ENCODE assay signal across 13 cellular contexts in the genomic region with DNA sequence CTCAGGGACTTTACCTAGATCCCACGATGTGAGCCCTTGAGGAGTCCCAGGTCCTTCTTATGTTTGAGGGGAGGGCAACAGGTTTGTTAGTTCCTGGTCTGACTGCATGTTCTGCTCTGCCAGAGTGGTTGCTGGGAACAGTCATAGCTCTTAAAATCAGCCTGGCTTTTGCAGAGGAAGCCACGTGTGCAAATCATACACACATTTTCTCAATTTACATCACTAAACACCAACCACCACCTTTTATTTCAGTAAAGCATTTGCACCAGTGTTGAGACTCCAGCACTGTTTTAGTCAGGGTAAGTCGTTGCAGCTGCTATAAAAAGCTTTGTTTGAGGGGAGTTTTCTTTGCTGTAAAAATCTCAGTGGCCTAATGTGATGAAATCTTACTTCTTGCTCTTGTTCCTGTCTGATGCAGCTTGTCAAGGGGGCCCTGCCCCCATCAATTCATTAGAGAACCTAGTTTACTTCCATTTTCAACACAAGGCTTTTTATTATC.
DNase-seq lines count a peak whose midpoint lies in the region; ATAC-seq and TF ChIP-seq lines count a peak whose summit lies in the region.
"Had no signal": no experiment of that assay in that cellular context is flagged by ENCODE, and none has a peak within 500 bp of the region (broad histone marks: within the 10 kb centered on the region; RNA-seq: fewer than 3 reads in every experiment).

No MANE protein-coding gene starts in this region.

- ATAC-seq in activated CD4-positive, alpha-beta T cell treated with anti-CD3 and anti-CD28 coated beads for 36 hours = peak; percentile 92
- ATAC-seq in HG02759 (IDR thresholded peaks at IDR 0.05; ENCODE audit: unreplicated experiment) = peak; percentile 73

- H3K9me3 ChIP-seq in osteoblast (ENCODE audit: low read depth, low read length) = no peaks in the 10 kb centered on the region

- H3K4me3 Mint-ChIP-seq in activated CD4-positive, alpha-beta T cell treated with anti-CD3 and anti-CD28 coated beads for 36 hours = no peak overlapping the region
- no peak overlapping the region for H3K4me3 Mint-ChIP-seq in activated CD4-positive, alpha-beta T cell treated with anti-CD3 and anti-CD28 coated beads, Interleukin-2, amount 10 ng/mL, durations not matched to agents 7 days and 5 days

- H4K20me1 ChIP-seq in osteoblast (ENCODE audit: insufficient read depth, low read length) = no peaks in the 10 kb centered on the region

- H3K4me1 Mint-ChIP-seq in activated CD4-positive, alpha-beta T cell treated with anti-CD3 and anti-CD28 coated beads for 36 hours = peaks cover 2% of the 10 kb centered on the region
- no peaks in the 10 kb centered on the region for H3K4me1 Mint-ChIP-seq in activated CD4-positive, alpha-beta T cell treated with anti-CD3 and anti-CD28 coated beads, Interleukin-2, amount 10 ng/mL, durations not matched to agents 7 days and 5 days

- no peaks in the 10 kb centered on the region for H3K27me3 ChIP-seq in osteoblast (ENCODE audit: insufficient read depth, low read length)

- H3K27ac ChIP-seq in osteoblast (ENCODE audit: low read depth, low read length) = no peak overlapping the region

- H3K79me2 ChIP-seq in osteoblast (ENCODE audit: insufficient read depth, low read length) = no peaks in the 10 kb centered on the region

- no peak for TF ChIP-seq CTCF in osteoblast (IDR thresholded peaks at IDR 0.05; ENCODE audit: extremely low read depth, low read depth, low read length)

- POLR2A ChIA-PET in activated CD4-positive, alpha-beta T cell treated with anti-CD3 and anti-CD28 coated beads for 36 hours (lab: Charles Lee) = no interaction called here
- POLR2A ChIA-PET in activated CD4-positive, alpha-beta T cell treated with anti-CD3 and anti-CD28 coated beads, Interleukin-2, amount 10 ng/mL, durations not matched to agents 7 days and 5 days (lab: Charles Lee) = no interaction called here
- POLR2A ChIA-PET in HEK293T (lab: Yijun Ruan, JAX) = no interaction called here

- no peak overlapping the region for H3K4me2 ChIP-seq in osteoblast (ENCODE audit: insufficient read depth, low read length)

- no peaks in the 10 kb centered on the region for H3K36me3 ChIP-seq in osteoblast (ENCODE audit: insufficient read depth, low read length)

- intact Hi-C loops in activated CD4-positive, alpha-beta T cell treated with anti-CD3 and anti-CD28 coated beads for 36 hours (cut with DNase I, micrococcal nuclease) = no loop called here

- H2AFZ ChIP-seq in osteoblast (ENCODE audit: low read length) = peak overlapping the region; percentile 37

- H3K36me3 Mint-ChIP-seq in activated CD4-positive, alpha-beta T cell treated with anti-CD3 and anti-CD28 coated beads for 36 hours (ENCODE audit: low read depth) = no peaks in the 10 kb centered on the region
- no peaks in the 10 kb centered on the region for H3K36me3 Mint-ChIP-seq in activated CD4-positive, alpha-beta T cell treated with anti-CD3 and anti-CD28 coated beads, Interleukin-2, amount 10 ng/mL, durations not matched to agents 7 days and 5 days (ENCODE audit: low read depth)

- no peaks in the 10 kb centered on the region for H3K9me3 Mint-ChIP-seq in activated CD4-positive, alpha-beta T cell treated with anti-CD3 and anti-CD28 coated beads for 36 hours (ENCODE audit: low read depth)
- H3K9me3 Mint-ChIP-seq in activated CD4-positive, alpha-beta T cell treated with anti-CD3 and anti-CD28 coated beads, Interleukin-2, amount 10 ng/mL, durations not matched to agents 7 days and 5 days = no peaks in the 10 kb centered on the region

- H3K27ac Mint-ChIP-seq in activated CD4-positive, alpha-beta T cell treated with anti-CD3 and anti-CD28 coated beads for 36 hours = no peak overlapping the region
- H3K27ac Mint-ChIP-seq in activated CD4-positive, alpha-beta T cell treated with anti-CD3 and anti-CD28 coated beads, Interleukin-2, amount 10 ng/mL, durations not matched to agents 7 days and 5 days = no peak overlapping the region

- H3K4me1 ChIP-seq in osteoblast (ENCODE audit: insufficient read depth, low read length) = no peaks in the 10 kb centered on the region

- CTCF ChIA-PET in activated CD4-positive, alpha-beta T cell treated with anti-CD3 and anti-CD28 coated beads for 36 hours (lab: Charles Lee) = no interaction called here
- CTCF ChIA-PET in activated CD4-positive, alpha-beta T cell treated with anti-CD3 and anti-CD28 coated beads, Interleukin-2, amount 10 ng/mL, durations not matched to agents 7 days and 5 days (lab: Charles Lee) = no interaction called here
- CTCF ChIA-PET in HEK293T (lab: Yijun Ruan, JAX) = interaction anchor here (0.6 to 1.3 kb wide), 2 partner anchors 9 to 72 kb away, joined by 3 to 4 read pairs; no protein-coding TSS in a partner anchor

- no peaks in the 10 kb centered on the region for H3K27me3 Mint-ChIP-seq in activated CD4-positive, alpha-beta T cell treated with anti-CD3 and anti-CD28 coated beads for 36 hours
- H3K27me3 Mint-ChIP-seq in activated CD4-positive, alpha-beta T cell treated with anti-CD3 and anti-CD28 coated beads, Interleukin-2, amount 10 ng/mL, durations not matched to agents 7 days and 5 days = no peaks in the 10 kb centered on the region

- DNase-seq in activated CD4-positive, alpha-beta T cell treated with anti-CD3 and anti-CD28 coated beads for 36 hours = peak; percentile 9
- no peak for DNase-seq in activated CD4-positive, alpha-beta T cell treated with anti-CD3 and anti-CD28 coated beads, Interleukin-2, amount 10 ng/mL, durations not matched to agents 7 days and 5 days
- peak; percentile 88 for DNase-seq in NOMO-1 treated with DMSO at 0.1 percent for 48 hours (lab: John Stamatoyannopoulos, UW; ENCODE audit: unreplicated experiment)
- no peak for DNase-seq in osteoblast (ENCODE audit: insufficient read length, low spot score, missing footprints)
- DNase-seq in mucosa of gallbladder (ENCODE audit: low spot score) = no peak
- no peak for DNase-seq in NCI-H1092 treated with DMSO at 0.1 percent for 48 hours (lab: John Stamatoyannopoulos, UW)
- no peak for DNase-seq in HEK293T (ENCODE audit: extremely low spot score)
- DNase-seq: 8988T; activated CD4-positive, alpha-beta T cell treated with anti-CD3 and anti-CD28 coated beads, Interleukin-2, amount 50 U/mL, for 48 hours; effector CD4-positive, alpha-beta T cell; NCI-H510A treated with DMSO at 0.1 percent for 48 hours; SW 1271 had no signal

- H3K4me3 ChIP-seq in osteoblast (ENCODE audit: insufficient read depth, low read length) = no peak overlapping the region

TF ChIP-seq in HEK293T, 16 proteins besides CTCF, POLR2A, EP300 and RAD21:
- no peak for TF ChIP-seq FOXM1 (IDR thresholded peaks at IDR 0.05; ENCODE audit: borderline replicate concordance)
- no peak for TF ChIP-seq BHLHE40 (IDR thresholded peaks at IDR 0.05; ENCODE audit: borderline replicate concordance)
- no peak for TF ChIP-seq SP1 (IDR thresholded peaks at IDR 0.05)
- no peak for TF ChIP-seq ZNF384 (IDR thresholded peaks at IDR 0.05)
- TF ChIP-seq PKNOX1 (IDR thresholded peaks at IDR 0.05) = no peak

Comparison
In these comparisons a context has a peak if more than half of its experiments do, and no peak if none do; other contexts are left out.
1. DNase-seq: peak in activated CD4-positive, alpha-beta T cell treated with anti-CD3 and anti-CD28 coated beads for 36 hours (single experiment) and NOMO-1 treated with DMSO at 0.1 percent for 48 hours (single experiment); none in activated CD4-positive, alpha-beta T cell treated with anti-CD3 and anti-CD28 coated beads, Interleukin-2, amount 10 ng/mL, durations not matched to agents 7 days and 5 days (single experiment), osteoblast (single experiment), mucosa of gallbladder (single experiment), NCI-H1092 treated with DMSO at 0.1 percent for 48 hours (single experiment) and HEK293T (single experiment).